Comparison of ENCODE assay signal across 31 cellular contexts in genomic region chr6:68593558-68593957, GRCh38. TPM values are rescaled to one million over a fixed set of nuclear protein-coding genes. Genes with fewer than 3 reads are reported as not detected.
"Had no signal": no experiment of that assay in that cellular context is flagged by ENCODE, and none has a peak within 500 bp of the region (broad histone marks: within the 10 kb centered on the region; RNA-seq: fewer than 3 reads in every experiment).

No MANE protein-coding gene starts in this region.

- FAIRE-seq: urothelium cell line had no signal

- H3K27me3 ChIP-seq: neural progenitor cell, ovary, spleen, stomach, thyroid gland, tibial nerve, upper lobe of left lung, vagina had no signal

- H3K4me1 Mint-ChIP-seq: naive thymus-derived CD4-positive, alpha-beta T cell; natural killer cell; nephron; neural progenitor cell; stimulated activated effector memory CD8-positive, alpha-beta T cell treated with anti-CD3 and anti-CD28 coated beads, Interleukin-12 subunit alpha, Interleukin-12 subunit beta, amount 100 ng/mL, for 72 hours; stimulated activated naive B cell treated with anti-CD40 and anti-IgM and Interleukin-4, amounts not matched to agents 10 μg/mL and 1 μg/mL and 100 μg/mL, for 72 hours had no signal

- H3K9ac ChIP-seq: neural progenitor cell, parathyroid adenoma had no signal

- H3K4me1 ChIP-seq: neural progenitor cell, parathyroid adenoma, psoas muscle, spleen, stomach, thyroid gland, tibial nerve, upper lobe of left lung, vagina had no signal

- H3K79me2 ChIP-seq: parathyroid adenoma had no signal

- H3K4me3 Mint-ChIP-seq: naive thymus-derived CD4-positive, alpha-beta T cell; natural killer cell; nephron; neural progenitor cell; stimulated activated effector memory CD8-positive, alpha-beta T cell treated with anti-CD3 and anti-CD28 coated beads, Interleukin-12 subunit alpha, Interleukin-12 subunit beta, amount 100 ng/mL, for 72 hours; stimulated activated naive B cell treated with anti-CD40 and anti-IgM and Interleukin-4, amounts not matched to agents 10 μg/mL and 1 μg/mL and 100 μg/mL, for 72 hours; stimulated activated naive CD8-positive, alpha-beta T cell treated with anti-CD3 and anti-CD28 coated beads, Interleukin-15, Interleukin-2, amounts not matched to agents 100 ng/mL and 50 ng/mL, for 24 hours had no signal

- H3K27ac Mint-ChIP-seq: naive thymus-derived CD4-positive, alpha-beta T cell; natural killer cell; nephron; neural progenitor cell; progenitor cell of endocrine pancreas; stimulated activated effector memory CD8-positive, alpha-beta T cell treated with anti-CD3 and anti-CD28 coated beads, Interleukin-12 subunit alpha, Interleukin-12 subunit beta, amount 100 ng/mL, for 72 hours; stimulated activated naive B cell treated with anti-CD40 and anti-IgM and Interleukin-4, amounts not matched to agents 10 μg/mL and 1 μg/mL and 100 μg/mL, for 72 hours; stimulated activated naive CD8-positive, alpha-beta T cell treated with anti-CD3 and anti-CD28 coated beads, Interleukin-15, Interleukin-2, amounts not matched to agents 100 ng/mL and 50 ng/mL, for 24 hours had no signal

- H3K9me3 ChIP-seq: ovary, thoracic aorta, thyroid gland, vagina had no signal

- ATAC-seq: naive thymus-derived CD4-positive, alpha-beta T cell; natural killer cell; psoas muscle; right cardiac atrium; sciatic nerve; stimulated activated effector memory CD8-positive, alpha-beta T cell treated with anti-CD3 and anti-CD28 coated beads, Interleukin-12 subunit alpha, Interleukin-12 subunit beta, amount 100 ng/mL, for 72 hours; stimulated activated naive B cell treated with anti-CD40 and anti-IgM and Interleukin-4, amounts not matched to agents 10 μg/mL and 1 μg/mL and 100 μg/mL, for 72 hours had no signal

- H3K4me3 ChIP-seq: neural progenitor cell, ovary, psoas muscle, skin epidermis, smooth muscle cell, spleen, stomach, thoracic aorta, thyroid gland, tibial nerve, upper lobe of left lung, vagina had no signal

- H3K4me2 ChIP-seq: neural progenitor cell, smooth muscle cell had no signal

- H3K36me3 Mint-ChIP-seq: naive thymus-derived CD4-positive, alpha-beta T cell; neural progenitor cell; stimulated activated effector memory CD8-positive, alpha-beta T cell treated with anti-CD3 and anti-CD28 coated beads, Interleukin-12 subunit alpha, Interleukin-12 subunit beta, amount 100 ng/mL, for 72 hours; stimulated activated naive B cell treated with anti-CD40 and anti-IgM and Interleukin-4, amounts not matched to agents 10 μg/mL and 1 μg/mL and 100 μg/mL, for 72 hours had no signal

- DNase-seq: naive thymus-derived CD4-positive, alpha-beta T cell; natural killer cell; occipital lobe; ovary; posterior cingulate gyrus; psoas muscle; right cardiac atrium; spleen; stimulated activated CD4-positive, alpha-beta T cell treated with anti-CD3 and anti-CD28 coated beads, Interleukin-12 subunit alpha, Interleukin-12 subunit beta, amount 100 ng/mL, for 4 hours; stimulated activated CD4-positive, alpha-beta T cell treated with anti-CD3 and anti-CD28 coated beads, Interleukin-1b, Interleukin-23, amount 100 ng/mL, for 48 hours; stimulated activated CD4-positive, alpha-beta T cell treated with anti-CD3 and anti-CD28 coated beads, Interleukin-4, amount 100 ng/mL, for 1 hour; stimulated activated naive B cell treated with anti-CD40 and anti-IgM and Interleukin-4, amounts not matched to agents 10 μg/mL and 1 μg/mL and 100 μg/mL, for 72 hours; stimulated activated naive CD4-positive, alpha-beta T cell treated with Interleukin-2 at 50 U/mL for 16 hours; stomach; thyroid gland; trophoblast cell; upper lobe of left lung had no signal

- H3K36me3 ChIP-seq: neural progenitor cell, ovary, spleen, stomach, thoracic aorta, thyroid gland, tibial nerve, upper lobe of left lung, vagina had no signal

- H2AFZ ChIP-seq: neural progenitor cell, parathyroid adenoma had no signal

- H3K27ac ChIP-seq: neural progenitor cell, ovary, parathyroid adenoma, psoas muscle, skin epidermis, spleen, stomach, thoracic aorta, thyroid gland, tibial nerve, upper lobe of left lung, vagina had no signal

- H3K27me3 Mint-ChIP-seq: naive thymus-derived CD4-positive, alpha-beta T cell; progenitor cell of endocrine pancreas; stimulated activated naive B cell treated with anti-CD40 and anti-IgM and Interleukin-4, amounts not matched to agents 10 μg/mL and 1 μg/mL and 100 μg/mL, for 72 hours; stimulated activated naive CD8-positive, alpha-beta T cell treated with anti-CD3 and anti-CD28 coated beads, Interleukin-15, Interleukin-2, amounts not matched to agents 100 ng/mL and 50 ng/mL, for 24 hours had no signal

RNA-seq across cellular contexts. Expression of gene ADGRB3, which starts 41.5 kb away (rescaled TPM):
- total RNA-seq: naive thymus-derived CD4-positive, alpha-beta T cell; natural killer cell; osteoblast had no signal
- polyA plus RNA-seq: naive thymus-derived CD4-positive, alpha-beta T cell had no signal
